ENCODE assay signal across 10 cellular contexts in genomic region chr1:206841609-206842323, GRCh38. TPM values are rescaled to one million over a fixed set of nuclear protein-coding genes. Genes with fewer than 3 reads are reported as not detected.
"Had no signal": no experiment of that assay in that cellular context is flagged by ENCODE, and none has a peak within 500 bp of the region (broad histone marks: within the 10 kb centered on the region; RNA-seq: fewer than 3 reads in every experiment).

No MANE protein-coding gene starts in this region.

- FAIRE-seq: H1, H54, HTR-8/SVneo had no signal

- H3K4me3 Mint-ChIP-seq: GM23338, H9, HFFc6, IgD-negative memory B cell had no signal

- H2AFZ ChIP-seq: GM23338 had no signal

- ATAC-seq: GM23338, HCT116 had no signal

- H3K4me3 ChIP-seq: GM23338 had no signal

- H3K27ac Mint-ChIP-seq: GM23338, H9, HFFc6, IgD-negative memory B cell had no signal

- H3K36me3 Mint-ChIP-seq: IgD-negative memory B cell had no signal

- H3K4me1 Mint-ChIP-seq: GM23338, H9, IgD-negative memory B cell had no signal

- H3K9me3 Mint-ChIP-seq: GM23338, H9, HFFc6, IgD-negative memory B cell had no signal

- DNase-seq: H9, HFFc6, KBM-7 had no signal

- H3K4me2 ChIP-seq: GM23338 had no signal

RNA-seq across cellular contexts. Expression of gene IL20, which starts 23.7 kb away (rescaled TPM):
- total RNA-seq: GM23338, H1, H9, HFFc6, HT-29 had no signal
- polyA plus RNA-seq: GM23338, H1, IgD-negative memory B cell had no signal

RNA-seq across cellular contexts. Expression of gene IL24, which starts 55.5 kb away (rescaled TPM):
- total RNA-seq: GM23338, H1, H9, HT-29 had no signal
- polyA plus RNA-seq: GM23338, H1 had no signal
